Comparison of ENCODE assay signal across 8 cellular contexts in the genomic region with DNA sequence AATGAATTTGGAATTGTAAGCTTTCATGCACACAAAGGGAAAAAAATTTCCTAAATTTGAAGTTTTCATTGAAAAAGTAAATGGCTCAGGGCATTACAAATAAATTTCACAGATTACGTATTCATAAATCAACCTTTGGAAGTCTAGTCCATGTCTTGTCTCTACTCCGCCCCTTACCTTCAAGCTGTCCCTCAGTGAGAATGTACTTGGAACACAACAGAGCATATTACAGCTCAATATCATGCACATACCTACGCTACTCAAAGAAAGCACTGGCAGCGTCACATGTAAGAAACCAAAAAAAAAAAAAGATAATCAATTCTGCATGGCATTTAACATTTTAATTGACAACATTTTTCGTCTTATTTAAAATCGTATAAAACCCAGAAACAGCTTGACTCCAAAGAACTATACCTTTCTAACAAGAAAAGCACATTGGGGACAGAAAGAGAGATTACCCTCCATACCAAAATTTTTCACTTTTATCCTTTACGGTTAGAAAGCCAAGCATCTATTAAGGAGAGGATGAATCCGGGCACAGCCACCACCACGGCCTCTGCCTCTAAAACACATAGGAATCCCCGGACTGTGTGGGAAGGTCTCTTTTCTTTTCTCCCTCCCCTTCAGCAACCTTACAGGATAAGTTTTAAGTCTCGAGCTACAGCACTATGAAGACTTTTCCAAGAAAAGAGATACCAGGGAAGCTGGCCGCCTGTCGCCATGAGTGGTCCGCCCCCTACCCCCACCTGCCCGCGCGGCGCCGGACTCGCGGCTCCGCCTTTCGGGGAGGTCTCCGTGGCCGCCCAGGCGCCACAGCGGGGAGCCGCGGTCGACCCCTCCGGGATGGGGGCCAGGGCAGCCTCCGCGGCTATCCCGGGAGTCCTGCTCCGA. TPM values are rescaled to one million over a fixed set of nuclear protein-coding genes. Genes with fewer than 3 reads are reported as not detected.
DNase-seq lines count a peak whose midpoint lies in the region; ATAC-seq and TF ChIP-seq lines count a peak whose summit lies in the region.

No MANE protein-coding gene starts in this region.

- ATAC-seq in GM21447 (IDR thresholded peaks at IDR 0.05; ENCODE audit: unreplicated experiment): peak; percentile 46

- H3K27me3 ChIP-seq in WERI-Rb-1 (ENCODE audit: insufficient read depth, low read depth, severe bottlenecking) (no peaks in the 10 kb centered on the region), neutrophil (peaks cover 38% of the 10 kb centered on the region)

- H3K9me3 ChIP-seq in WERI-Rb-1 (ENCODE audit: severe bottlenecking) (no peaks in the 10 kb centered on the region), neutrophil (no peaks in the 10 kb centered on the region)

- H3K4me3 ChIP-seq in WERI-Rb-1 (ENCODE audit: low read depth, low read length) (peak overlapping the region; percentile 97), neutrophil (ENCODE audit: low read depth in 1 of 2, low read length in 1 of 2) (peak overlapping the region; percentile 90 to 91)

- DNase-seq in GM03348 (ENCODE audit: low spot score) (peak; percentile 67), HT-29 (ENCODE audit: low spot score) (peak; percentile 60), WERI-Rb-1 (no peak), fibroblast of peridontal ligament (ENCODE audit: extremely low read depth) (peak; percentile 48), NCI-H1048 (lab: John Stamatoyannopoulos, UW) (no peak), SHP77 treated with DMSO at 0.1 percent for 48 hours (lab: John Stamatoyannopoulos, UW) (no peak)

- TF ChIP-seq CTCF in WERI-Rb-1 (IDR thresholded peaks at IDR 0.05; ENCODE audit: low read depth, low read length): no peak
- TF ChIP-seq CTCF in neutrophil (IDR thresholded peaks at IDR 0.05): no peak

- H3K36me3 ChIP-seq in WERI-Rb-1 (peaks cover 7% of the 10 kb centered on the region), neutrophil (no peaks in the 10 kb centered on the region)

- peaks cover 10 to 18% of the 10 kb centered on the region in 2 experiments for H3K4me1 ChIP-seq in neutrophil (ENCODE audit: control insufficient read depth in 1 of 2, insufficient read depth in 1 of 2, low read depth in 1 of 2, low read length in 1 of 2)

- H3K27ac ChIP-seq in WERI-Rb-1 (peak overlapping the region; percentile 91), neutrophil (peak overlapping the region; percentile 87)

RNA-seq across cellular contexts. Expression of a gene that starts 1.1 kb away (rescaled TPM):
- total RNA-seq in HT-29 (2014; rRNA removed; shearing (Covaris generic)): 31.8 and 32.5 TPM in 2 replicates

RNA-seq across cellular contexts. Expression of a gene that starts 56.6 kb away (rescaled TPM):
- 9.4 and 10.8 TPM in 2 replicates for total RNA-seq in HT-29 (2014; rRNA removed; shearing (Covaris generic))

Comparison
In these comparisons a context has a peak if more than half of its experiments do, and no peak if none do; other contexts are left out.
1. DNase-seq: peak in GM03348 (single experiment), HT-29 (single experiment) and fibroblast of peridontal ligament (single experiment); none in WERI-Rb-1 (single experiment), NCI-H1048 (single experiment) and SHP77 treated with DMSO at 0.1 percent for 48 hours (single experiment).